Comparison of ENCODE assay signal across 11 cellular contexts in the genomic region with DNA sequence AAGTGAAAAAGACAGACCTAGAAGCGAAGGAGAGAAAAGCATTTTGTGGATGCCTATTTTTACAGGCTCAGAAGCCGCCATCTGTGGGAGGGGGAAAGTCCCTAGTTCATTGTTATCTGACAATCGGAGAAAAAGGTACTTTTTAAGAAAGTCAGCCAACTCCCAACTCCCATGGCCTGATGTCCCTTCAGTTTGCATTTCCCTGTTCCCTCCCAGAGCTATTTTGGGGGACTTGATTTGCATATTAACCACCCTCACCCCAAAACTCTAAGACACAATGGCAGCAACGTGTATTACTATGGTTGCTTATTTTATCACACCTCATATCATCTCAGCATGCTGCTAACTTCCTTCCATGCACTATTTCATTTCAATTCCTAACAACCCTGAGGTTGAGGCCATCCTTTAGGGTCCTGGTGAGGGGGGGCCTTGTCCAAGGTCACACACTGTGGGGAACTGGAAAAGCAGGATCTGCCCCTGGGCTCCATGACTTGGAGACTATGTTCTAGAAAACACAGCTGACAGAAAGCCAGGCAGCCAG. TPM values are rescaled to one million over a fixed set of nuclear protein-coding genes. Genes with fewer than 3 reads are reported as not detected.
DNase-seq lines count a peak whose midpoint lies in the region; ATAC-seq and TF ChIP-seq lines count a peak whose summit lies in the region.
"Had no signal": no experiment of that assay in that cellular context is flagged by ENCODE, and none has a peak within 500 bp of the region (broad histone marks: within the 10 kb centered on the region; RNA-seq: fewer than 3 reads in every experiment).

No MANE protein-coding gene starts in this region.

- H3K79me2 ChIP-seq in MM.1S (ENCODE audit: low read length), result no peaks in the 10 kb centered on the region

- DNase-seq in MM.1S, result peak; percentile 82
- no peak for DNase-seq in natural killer cell
- no peak for DNase-seq in NCI-H2081 (lab: John Stamatoyannopoulos, UW)
- no peak for DNase-seq in dedifferentiated amniotic fluid mesenchymal stem cell (ENCODE audit: extremely low spot score)
- DNase-seq in D341Med (ENCODE audit: low spot score), result no peak
- DNase-seq in dermis blood vessel endothelial cell, result no peak
- DNase-seq: mammary epithelial cell, NCI-H1092, T1000 had no signal

- no peaks in the 10 kb centered on the region for H3K9me2 ChIP-seq in MM.1S (replicated peaks; ENCODE audit: insufficient read depth, low read length)

- peak overlapping the region; percentile 51; the same call in 1 of the 2 replicates for H3K9ac ChIP-seq in MM.1S (ENCODE audit: low read length)

- H4K20me1 ChIP-seq in MM.1S (ENCODE audit: insufficient read depth, low read length), result no peaks in the 10 kb centered on the region

- H3K4me2 ChIP-seq in MM.1S (ENCODE audit: low read depth, low read length), result peak overlapping the region; percentile 63

- peaks cover 50% of the 10 kb centered on the region for H3K4me1 ChIP-seq in MM.1S (ENCODE audit: low read length)

- TF ChIP-seq POLR2A in GM18505 (IDR thresholded peaks at IDR 0.05; ENCODE audit: borderline replicate concordance, extremely low read depth, insufficient read depth, insufficient read length), result peak; percentile 66

- H2AFZ ChIP-seq in MM.1S (ENCODE audit: low read length), result no peak overlapping the region

- ATAC-seq in GM18505 (IDR thresholded peaks at IDR 0.05; ENCODE audit: unreplicated experiment) (peak; percentile 43), GM21717 (IDR thresholded peaks at IDR 0.05; ENCODE audit: unreplicated experiment) (peak; percentile 39), natural killer cell (peak; percentile 58 to 67 (median 61))

- H3K27me3 ChIP-seq in MM.1S (replicated peaks; ENCODE audit: insufficient read depth, low read length), result no peaks in the 10 kb centered on the region

- peaks cover 0 to 7% of the 10 kb centered on the region in 2 donors for H3K9me3 Mint-ChIP-seq in natural killer cell

- H3K36me3 ChIP-seq in MM.1S (replicated peaks; ENCODE audit: insufficient read depth, low read length), result no peaks in the 10 kb centered on the region

- H3K4me1 Mint-ChIP-seq in natural killer cell, result peaks cover 51% of the 10 kb centered on the region in 2 donors

- peak overlapping the region; percentile 91 for H3K27ac ChIP-seq in MM.1S (ENCODE audit: low read length)

- TF ChIP-seq CTCF in MM.1S (IDR thresholded peaks at IDR 0.05; ENCODE audit: low read length) (no peak), natural killer cell (IDR thresholded peaks at IDR 0.05) (no peak)

- intact Hi-C loops in natural killer cell (cut with micrococcal nuclease), result no loop called here

- H3K9me3 ChIP-seq in MM.1S (replicated peaks; ENCODE audit: insufficient read depth, low read length), result no peaks in the 10 kb centered on the region

- H3K36me3 Mint-ChIP-seq in natural killer cell, result peaks cover 8% of the 10 kb centered on the region

- peak overlapping the region; percentile 85 to 97 for H3K27ac Mint-ChIP-seq in natural killer cell

- H3K4me3 Mint-ChIP-seq in natural killer cell, result peak overlapping the region; percentile 71

- no peaks in the 10 kb centered on the region for H3K27me3 Mint-ChIP-seq in natural killer cell (ENCODE audit: low read depth in 2 of 2)

- H3F3A ChIP-seq in MM.1S (ENCODE audit: insufficient read depth, low read length), result peaks cover 18% of the 10 kb centered on the region

- no peak overlapping the region for H3K4me3 ChIP-seq in MM.1S (ENCODE audit: low read length)

RNA-seq across cellular contexts. Expression of a gene that starts 18.7 kb away (rescaled TPM):
- total RNA-seq in natural killer cell, result 10 to 100 TPM; 12.5 to 18.4 (median 18.0) TPM
- total RNA-seq in dermis blood vessel endothelial cell, result 5.0 and 6.1 TPM in 2 replicates

RNA-seq across cellular contexts. Expression of a gene that starts 56.3 kb away (rescaled TPM):
- total RNA-seq in natural killer cell (1 to 10 TPM; 4.3 to 6.6 (median 5.2) TPM), dermis blood vessel endothelial cell (7.9 and 9.9 TPM in 2 replicates)
